Comparison of ENCODE assay signal across 34 cellular contexts in the genomic region with DNA sequence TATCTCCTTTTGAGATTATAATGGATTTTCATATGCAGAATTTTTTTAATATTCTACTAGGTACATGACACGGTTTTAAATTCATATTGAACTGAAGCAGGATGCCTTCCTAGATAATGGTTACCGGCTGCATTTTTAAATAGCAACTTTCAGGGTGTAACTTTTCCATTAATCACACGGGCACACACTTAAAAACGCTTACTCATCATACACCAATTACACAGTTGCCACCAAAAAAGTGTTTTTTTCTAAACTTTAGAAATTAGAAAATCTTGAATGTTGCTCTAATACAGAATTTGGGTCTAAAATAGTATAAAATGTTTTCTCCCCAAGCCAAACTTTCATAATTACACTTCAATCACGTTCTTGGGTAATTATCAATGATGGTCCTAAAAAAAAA.
"Had no signal": no experiment of that assay in that cellular context is flagged by ENCODE, and none has a peak within 500 bp of the region (broad histone marks: within the 10 kb centered on the region; RNA-seq: fewer than 3 reads in every experiment).

No MANE protein-coding gene starts in this region.

- H3K4me1 ChIP-seq: adrenal gland, body of pancreas, breast epithelium had no signal

- DNase-seq: activated B cell treated with CpG ODN at 0.5 μM for 24 hours; activated CD4-positive, alpha-beta memory T cell treated with anti-CD3 and anti-CD28 coated beads for 36 hours; activated CD4-positive, alpha-beta T cell treated with anti-CD3 and anti-CD28 coated beads for 4 hours; activated CD4-positive, alpha-beta T cell treated with anti-CD3 and anti-CD28 coated beads, Interleukin-2, amount 10 ng/mL, durations not matched to agents 24 days and 14 days; activated CD4-positive, alpha-beta T cell treated with anti-CD3 and anti-CD28 coated beads, Interleukin-2, amount 50 U/mL, for 1 hour; activated CD4-positive, alpha-beta T cell treated with anti-CD3 and anti-CD28 coated beads, Interleukin-2, amount 50 U/mL, for 4 hours; activated CD4-positive, CD25-positive, alpha-beta regulatory T cell treated with anti-CD3 and anti-CD28 coated beads, Interleukin-2, amount 50 U/mL, for 72 hours; activated CD8-positive, alpha-beta memory T cell treated with anti-CD3 and anti-CD28 coated beads, Interleukin-2, amount 50 U/mL, for 4 hours; activated CD8-positive, alpha-beta T cell treated with anti-CD3 and anti-CD28 coated beads for 36 hours; activated effector memory CD4-positive, alpha-beta T cell treated with anti-CD3 and anti-CD28 coated beads, Interleukin-2, amount 50 U/mL, for 16 hours; activated gamma-delta T cell treated with Interleukin-2 at 50 U/mL for 16 hours; activated naive CD4-positive, alpha-beta T cell; activated naive CD4-positive, alpha-beta T cell treated with anti-CD3 and anti-CD28 coated beads for 36 hours; activated naive CD4-positive, alpha-beta T cell treated with anti-CD3 and anti-CD28 coated beads, Interleukin-2, amount 50 U/mL, for 16 hours; activated naive CD8-positive, alpha-beta T cell treated with anti-CD3 and anti-CD28 coated beads for 36 hours; activated T-cell treated with anti-CD3 and anti-CD28 coated beads for 4 hours; activated T-cell treated with anti-CD3 and anti-CD28 coated beads, Interleukin-2, amount 50 U/mL, for 1 hour; activated T-cell treated with anti-CD3 and anti-CD28 coated beads, Interleukin-2, amount 50 U/mL, for 4 hours; activated T-cell treated with anti-CD3 and anti-CD28 coated beads, Interleukin-2, amount 50 U/mL, for 72 hours; adrenal gland; amniotic stem cell; aorta; body of pancreas; brain microvascular endothelial cell; central memory CD4-positive, alpha-beta T cell; T-helper 1 cell; T-helper 2 cell; T-helper 9 cell had no signal

- H3K27ac ChIP-seq: adrenal gland, body of pancreas, brain microvascular endothelial cell, breast epithelium, VCaP had no signal

- H3K9me3 ChIP-seq: adrenal gland, body of pancreas, breast epithelium had no signal

- H3K36me3 ChIP-seq: adrenal gland, brain microvascular endothelial cell, breast epithelium had no signal

- FAIRE-seq: astrocyte, TTC549 had no signal

- H3K27me3 ChIP-seq: adrenal gland, body of pancreas, brain microvascular endothelial cell, breast epithelium had no signal

- ATAC-seq: activated CD8-positive, alpha-beta T cell treated with anti-CD3 and anti-CD28 coated beads for 36 hours; activated naive CD4-positive, alpha-beta T cell treated with anti-CD3 and anti-CD28 coated beads, Interleukin-2, amount 50 U/mL, for 72 hours; activated T-cell treated with anti-CD3 and anti-CD28 coated beads, Interleukin-2, amount 50 U/mL, for 4 hours; activated T-cell treated with anti-CD3 and anti-CD28 coated beads, Interleukin-2, amount 50 U/mL, for 72 hours; activated T-helper 17 cell treated with anti-CD3 and anti-CD28 coated beads, Interleukin-2, amount 50 U/mL, for 72 hours; body of pancreas had no signal

- H3K4me3 ChIP-seq: adrenal gland, body of pancreas, breast epithelium had no signal
